31 cellular contexts compared by ENCODE assay signal in genomic region chr13:85742355-85742754, GRCh38. TPM values are rescaled to one million over a fixed set of nuclear protein-coding genes. Genes with fewer than 3 reads are reported as not detected.
"Had no signal": no experiment of that assay in that cellular context is flagged by ENCODE, and none has a peak within 500 bp of the region (broad histone marks: within the 10 kb centered on the region; RNA-seq: fewer than 3 reads in every experiment).

No MANE protein-coding gene starts in this region.

- H3K4me3 Mint-ChIP-seq: activated B cell treated with CpG ODN at 0.5 μM for 24 hours; activated CD4-positive, alpha-beta memory T cell treated with anti-CD3 and anti-CD28 coated beads for 36 hours; activated naive CD4-positive, alpha-beta T cell treated with anti-CD3 and anti-CD28 coated beads for 36 hours; activated T-cell treated with anti-CD3 and anti-CD28 coated beads, Interleukin-2, amount 50 U/mL, for 4 hours; activated T-helper 1 cell treated with anti-CD3 and anti-CD28 coated beads, Interleukin-12 subunit alpha, Interleukin-12 subunit beta, Interleukin-2, Interleukin-4 antibody, amounts not matched to agents 30 ng/mL and 10 ng/mL and 1 ng/mL, durations not matched to agents 14 hours and 24 hours and 36 hours; brain had no signal

- H3K9me3 ChIP-seq: adrenal gland, SJCRH30 had no signal

- H3K9me3 Mint-ChIP-seq: activated T-helper 1 cell treated with anti-CD3 and anti-CD28 coated beads, Interleukin-12 subunit alpha, Interleukin-12 subunit beta, Interleukin-2, Interleukin-4 antibody, amounts not matched to agents 30 ng/mL and 10 ng/mL and 1 ng/mL, durations not matched to agents 14 hours and 24 hours and 36 hours had no signal

- H3K4me1 ChIP-seq: adrenal gland, SJCRH30 had no signal

- H3K4me3 ChIP-seq: adrenal gland, SJCRH30 had no signal

- H3K27me3 ChIP-seq: adrenal gland, SJCRH30 had no signal

- H3K36me3 Mint-ChIP-seq: activated CD4-positive, alpha-beta memory T cell treated with anti-CD3 and anti-CD28 coated beads for 36 hours; activated naive CD4-positive, alpha-beta T cell treated with anti-CD3 and anti-CD28 coated beads, Interleukin-2, amount 50 U/mL, for 72 hours; brain had no signal

- H3K27me3 Mint-ChIP-seq: activated B cell treated with CpG ODN at 0.5 μM for 24 hours; activated CD4-positive, alpha-beta memory T cell treated with anti-CD3 and anti-CD28 coated beads for 36 hours; brain had no signal

- ATAC-seq: activated naive CD4-positive, alpha-beta T cell treated with anti-CD3 and anti-CD28 coated beads, Interleukin-2, amount 50 U/mL, for 72 hours; activated T-cell treated with anti-CD3 and anti-CD28 coated beads, Interleukin-2, amount 50 U/mL, for 4 hours; Panc1 had no signal

- H3K27ac Mint-ChIP-seq: activated B cell treated with CpG ODN at 0.5 μM for 24 hours; activated CD4-positive, alpha-beta memory T cell treated with anti-CD3 and anti-CD28 coated beads for 36 hours; activated naive CD4-positive, alpha-beta T cell treated with anti-CD3 and anti-CD28 coated beads for 36 hours; activated naive CD4-positive, alpha-beta T cell treated with anti-CD3 and anti-CD28 coated beads, Interleukin-2, amount 50 U/mL, for 72 hours; activated T-helper 1 cell treated with anti-CD3 and anti-CD28 coated beads, Interleukin-12 subunit alpha, Interleukin-12 subunit beta, Interleukin-2, Interleukin-4 antibody, amounts not matched to agents 30 ng/mL and 10 ng/mL and 1 ng/mL, durations not matched to agents 14 hours and 24 hours and 36 hours; brain had no signal

- H3K36me3 ChIP-seq: adrenal gland, SJCRH30 had no signal

- H3K4me1 Mint-ChIP-seq: activated B cell treated with CpG ODN at 0.5 μM for 24 hours, brain had no signal

- H3K27ac ChIP-seq: adrenal gland, SJCRH30, VCaP had no signal

- DNase-seq: activated B cell treated with CpG ODN at 0.5 μM for 24 hours; activated CD4-positive, alpha-beta memory T cell treated with anti-CD3 and anti-CD28 coated beads for 36 hours; activated CD4-positive, alpha-beta T cell treated with anti-CD3 and anti-CD28 coated beads for 4 hours; activated CD4-positive, alpha-beta T cell treated with anti-CD3 and anti-CD28 coated beads, Interleukin-2, amount 50 U/mL, for 1 hour; activated CD4-positive, CD25-positive, alpha-beta regulatory T cell treated with anti-CD3 and anti-CD28 coated beads, Interleukin-2, amount 50 U/mL, for 72 hours; activated CD8-positive, alpha-beta memory T cell treated with anti-CD3 and anti-CD28 coated beads, Interleukin-2, amount 50 U/mL, for 4 hours; activated gamma-delta T cell treated with Interleukin-2 at 50 U/mL for 16 hours; activated naive CD4-positive, alpha-beta T cell treated with anti-CD3 and anti-CD28 coated beads for 36 hours; activated T-cell treated with anti-CD3 and anti-CD28 coated beads for 4 hours; activated T-cell treated with anti-CD3 and anti-CD28 coated beads, Interleukin-2, amount 50 U/mL, for 4 hours; adrenal gland; caudate nucleus; cerebellar nuclear complex; NCI-H1105; NCI-H1417 treated with DMSO at 0.1 percent for 48 hours; NCI-H187 treated with DMSO at 0.1 percent for 48 hours; NCI-H2081; NCI-H2171 treated with DMSO at 0.1 percent for 48 hours; NCI-H345; NCI-H524 treated with DMSO at 0.1 percent for 48 hours; SHP77; SJCRH30; SW 1271; T-helper 1 cell; T-helper 2 cell; T-helper 9 cell had no signal

RNA-seq across cellular contexts. Expression of gene SLITRK6, which starts 56.9 kb away (rescaled TPM):
- total RNA-seq: activated B cell treated with CpG ODN at 0.5 μM for 24 hours; activated CD4-positive, alpha-beta memory T cell treated with anti-CD3 and anti-CD28 coated beads for 36 hours; activated naive CD4-positive, alpha-beta T cell treated with anti-CD3 and anti-CD28 coated beads for 36 hours; activated naive CD4-positive, alpha-beta T cell treated with anti-CD3 and anti-CD28 coated beads, Interleukin-2, amount 50 U/mL, for 72 hours; activated T-cell treated with anti-CD3 and anti-CD28 coated beads, Interleukin-2, amount 50 U/mL, for 4 hours; activated T-helper 1 cell treated with anti-CD3 and anti-CD28 coated beads, Interleukin-12 subunit alpha, Interleukin-12 subunit beta, Interleukin-2, Interleukin-4 antibody, amounts not matched to agents 30 ng/mL and 10 ng/mL and 1 ng/mL, durations not matched to agents 14 hours and 24 hours and 36 hours; SJCRH30 had no signal
